ENCODE assay signal across 24 cellular contexts in the genomic region with DNA sequence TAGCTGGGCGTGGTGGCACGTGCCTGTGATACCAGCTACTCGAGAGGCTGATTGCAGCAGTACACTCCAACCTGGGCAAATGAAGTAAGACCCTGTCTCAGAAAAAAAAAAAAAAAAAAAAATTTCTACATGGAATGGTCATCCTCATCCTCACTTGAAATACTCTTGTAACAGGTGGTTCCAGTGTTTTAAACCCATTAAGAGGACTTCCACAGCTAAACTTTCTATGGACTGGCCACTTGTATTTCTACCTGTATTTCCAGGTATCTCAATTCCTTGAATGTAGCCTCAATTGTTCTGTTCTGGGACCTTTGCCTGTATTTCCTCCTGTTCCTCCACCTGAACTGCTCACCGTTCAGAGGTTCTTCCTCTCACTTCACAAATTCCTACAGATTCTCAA.
"Had no signal": no experiment of that assay in that cellular context is flagged by ENCODE, and none has a peak within 500 bp of the region (broad histone marks: within the 10 kb centered on the region; RNA-seq: fewer than 3 reads in every experiment).

No MANE protein-coding gene starts in this region.

- H3K4me3 ChIP-seq: ascending aorta, MG63, SK-N-MC had no signal

- H3K9me3 Mint-ChIP-seq: activated CD4-positive, alpha-beta memory T cell treated with anti-CD3 and anti-CD28 coated beads, Interleukin-2, amount 10 ng/mL, durations not matched to agents 7 days and 5 days; activated naive CD4-positive, alpha-beta T cell treated with anti-CD3 and anti-CD28 coated beads for 36 hours; brain; T-cell had no signal

- DNase-seq: activated CD4-positive, alpha-beta memory T cell treated with anti-CD3 and anti-CD28 coated beads, Interleukin-2, amount 10 ng/mL, durations not matched to agents 7 days and 5 days; activated CD4-positive, alpha-beta T cell treated with anti-CD3 and anti-CD28 coated beads for 36 hours; activated CD4-positive, alpha-beta T cell treated with anti-CD3 and anti-CD28 coated beads, Interleukin-2, amount 50 U/mL, for 1 hour; activated gamma-delta T cell; activated naive CD4-positive, alpha-beta T cell treated with anti-CD3 and anti-CD28 coated beads for 36 hours; amniotic stem cell; MG63; NCI-H1105; NCI-H1436; NCI-H1694 treated with DMSO at 0.1 percent for 48 hours; NCI-H2029 treated with DMSO at 0.1 percent for 48 hours; NCI-H345; NCI-H510A; NCI-H526 treated with DMSO at 0.1 percent for 48 hours; NCI-H82; OCI-M1; RPMI8226; T-cell had no signal

- ATAC-seq: activated CD4-positive, alpha-beta T cell treated with anti-CD3 and anti-CD28 coated beads for 36 hours; Panc1; Right ventricle myocardium inferior; T-cell had no signal

- H3K4me1 ChIP-seq: ascending aorta had no signal

- H3K27ac Mint-ChIP-seq: activated CD4-positive, alpha-beta memory T cell treated with anti-CD3 and anti-CD28 coated beads, Interleukin-2, amount 10 ng/mL, durations not matched to agents 7 days and 5 days; activated CD4-positive, alpha-beta T cell treated with anti-CD3 and anti-CD28 coated beads for 36 hours; activated naive CD4-positive, alpha-beta T cell treated with anti-CD3 and anti-CD28 coated beads for 36 hours; brain; T-cell had no signal

- H3K27me3 ChIP-seq: ascending aorta, MG63 had no signal

- H3K4me1 Mint-ChIP-seq: brain, T-cell had no signal

- H3K27me3 Mint-ChIP-seq: activated CD4-positive, alpha-beta memory T cell treated with anti-CD3 and anti-CD28 coated beads, Interleukin-2, amount 10 ng/mL, durations not matched to agents 7 days and 5 days; activated CD4-positive, alpha-beta T cell treated with anti-CD3 and anti-CD28 coated beads for 36 hours; brain; T-cell had no signal

- H3K4me3 Mint-ChIP-seq: activated CD4-positive, alpha-beta memory T cell treated with anti-CD3 and anti-CD28 coated beads, Interleukin-2, amount 10 ng/mL, durations not matched to agents 7 days and 5 days; activated CD4-positive, alpha-beta T cell treated with anti-CD3 and anti-CD28 coated beads for 36 hours; activated naive CD4-positive, alpha-beta T cell treated with anti-CD3 and anti-CD28 coated beads for 36 hours; brain; T-cell had no signal

- H3K9me3 ChIP-seq: ascending aorta, MG63 had no signal

- H3K27ac ChIP-seq: ascending aorta, SK-N-MC, VCaP had no signal
